Comparison of ENCODE assay signal across 8 cellular contexts in genomic region chr9:137302176-137303030, GRCh38. TPM values are rescaled to one million over a fixed set of nuclear protein-coding genes. Genes with fewer than 3 reads are reported as not detected.
DNase-seq lines count a peak whose midpoint lies in the region; ATAC-seq and TF ChIP-seq lines count a peak whose summit lies in the region.

Gene NRARP, minus strand, starts transcription at chr9:137302271. Its CDS starts 343 bp downstream, at chr9:137301928.

- H3K27me3 ChIP-seq in BE2C (no peaks in the 10 kb centered on the region), mesendoderm (ENCODE audit: insufficient read depth, low read length, poor library complexity) (peaks cover 2% of the 10 kb centered on the region)

- H3K27ac Mint-ChIP-seq in activated CD8-positive, alpha-beta T cell treated with anti-CD3 and anti-CD28 coated beads, Interleukin-2, amount 10 ng/mL, durations not matched to agents 7 days and 5 days, result no peak within 1 kb of the TSS
- H3K27ac Mint-ChIP-seq in effector memory CD8-positive, alpha-beta T cell, result no peak within 1 kb of the TSS

- peak; percentile 71 for ATAC-seq in HG03432 (IDR thresholded peaks at IDR 0.05; ENCODE audit: unreplicated experiment)
- peak; percentile 78 for ATAC-seq in activated CD8-positive, alpha-beta T cell treated with anti-CD3 and anti-CD28 coated beads, Interleukin-2, amount 10 ng/mL, durations not matched to agents 7 days and 5 days
- peak; percentile 89 for ATAC-seq in effector memory CD8-positive, alpha-beta T cell (replicated peaks)

- no peaks in the 10 kb centered on the region for H3K79me1 ChIP-seq in mesendoderm (ENCODE audit: low read length)

- peak within 1 kb of the TSS; percentile 73 for H3K56ac ChIP-seq in mesendoderm (ENCODE audit: low read length)

- no CpG with 5 or more reads among the region's 121 CpGs for WGBS in mesendoderm (ENCODE audit: extremely low coverage, insufficient coverage, low lambda C conversion rate)

- POLR2A ChIA-PET in activated CD8-positive, alpha-beta T cell treated with anti-CD3 and anti-CD28 coated beads, Interleukin-2, amount 10 ng/mL, durations not matched to agents 7 days and 5 days (lab: Charles Lee), result interaction anchor here (1.1 to 1.6 kb wide), 4 partner anchors 11 to 145 kb away, joined by 3 to 8 read pairs (median 6); no protein-coding TSS in a partner anchor

- DNase-seq in BE2C (peak; percentile 95), GM19238 (ENCODE audit: insufficient read length, low spot score) (peak; percentile 97), NCI-H82 (lab: John Stamatoyannopoulos, UW) (peak; percentile 93), mesendoderm (peak; percentile 80)
- peak; percentile 92 for DNase-seq in activated CD8-positive, alpha-beta T cell treated with anti-CD3 and anti-CD28 coated beads, Interleukin-2, amount 10 ng/mL, durations not matched to agents 7 days and 5 days
- DNase-seq in effector memory CD8-positive, alpha-beta T cell, result peak; percentile 72 to 86 (median 82)
- DNase-seq in stimulated activated CD8-positive, alpha-beta memory T cell treated with anti-CD3 and anti-CD28 coated beads, Interleukin-12 subunit alpha, Interleukin-12 subunit beta, amount 100 ng/mL, for 4 hours (ENCODE audit: low read depth), result peak; percentile 87

- peak within 1 kb of the TSS; percentile 63 for H3K9ac ChIP-seq in mesendoderm (ENCODE audit: low read length)

- peak within 1 kb of the TSS; percentile 68 for H3K4me3 ChIP-seq in BE2C (ENCODE audit: low read depth, low read length)
- H3K4me3 ChIP-seq in mesendoderm (ENCODE audit: low read length), result peak within 1 kb of the TSS; percentile 53

- no peak within 1 kb of the TSS for H2BK5ac ChIP-seq in mesendoderm (ENCODE audit: low read length)

- H3K23ac ChIP-seq in mesendoderm (ENCODE audit: low read length), result peak within 1 kb of the TSS; percentile 66

- H3K18ac ChIP-seq in mesendoderm (ENCODE audit: low read length), result peak within 1 kb of the TSS; percentile 2

- no peak within 1 kb of the TSS for H2BK120ac ChIP-seq in mesendoderm (ENCODE audit: low read depth, low read length)

- peaks cover 31% of the 10 kb centered on the region for H3K4me1 Mint-ChIP-seq in activated CD8-positive, alpha-beta T cell treated with anti-CD3 and anti-CD28 coated beads, Interleukin-2, amount 10 ng/mL, durations not matched to agents 7 days and 5 days (ENCODE audit: low read depth)
- H3K4me1 Mint-ChIP-seq in effector memory CD8-positive, alpha-beta T cell (ENCODE audit: low read depth in 2 of 2), result peaks cover 3 to 8% of the 10 kb centered on the region in 2 donors

- H2AK5ac ChIP-seq in mesendoderm (ENCODE audit: low read length), result no peak within 1 kb of the TSS

- no peak within 1 kb of the TSS for H3K27ac ChIP-seq in mesendoderm (ENCODE audit: low read depth, low read length)

- TF ChIP-seq CTCF in BE2C (IDR thresholded peaks at IDR 0.05; ENCODE audit: low read depth, low read length), result peak; percentile 50

- H3K36me3 Mint-ChIP-seq in activated CD8-positive, alpha-beta T cell treated with anti-CD3 and anti-CD28 coated beads, Interleukin-2, amount 10 ng/mL, durations not matched to agents 7 days and 5 days (ENCODE audit: low read depth), result no peaks in the 10 kb centered on the region
- peaks cover 5% of the 10 kb centered on the region for H3K36me3 Mint-ChIP-seq in effector memory CD8-positive, alpha-beta T cell (ENCODE audit: insufficient read depth)

- H3K4me3 Mint-ChIP-seq in activated CD8-positive, alpha-beta T cell treated with anti-CD3 and anti-CD28 coated beads, Interleukin-2, amount 10 ng/mL, durations not matched to agents 7 days and 5 days, result peak within 1 kb of the TSS; percentile 64
- peak within 1 kb of the TSS; percentile 57 to 65 for H3K4me3 Mint-ChIP-seq in effector memory CD8-positive, alpha-beta T cell

- H2BK15ac ChIP-seq in mesendoderm (replicated peaks; ENCODE audit: low read depth), result no peak within 1 kb of the TSS

- H3K4me2 ChIP-seq in mesendoderm (ENCODE audit: low read length), result peak within 1 kb of the TSS; percentile 81

- no peaks in the 10 kb centered on the region for H3K79me2 ChIP-seq in mesendoderm (ENCODE audit: control insufficient read depth, insufficient read depth, low read length)

- CTCF ChIA-PET in activated CD8-positive, alpha-beta T cell treated with anti-CD3 and anti-CD28 coated beads, Interleukin-2, amount 10 ng/mL, durations not matched to agents 7 days and 5 days (lab: Charles Lee), result interaction anchor here (0.6 to 2.2 kb wide), 12 partner anchors 11 to 235 kb away, joined by 3 to 12 read pairs (median 4); partner anchors contain the start of genes EXD3 and NOXA1

- H3K27me3 Mint-ChIP-seq in activated CD8-positive, alpha-beta T cell treated with anti-CD3 and anti-CD28 coated beads, Interleukin-2, amount 10 ng/mL, durations not matched to agents 7 days and 5 days (ENCODE audit: low read depth), result peaks cover 24% of the 10 kb centered on the region
- H3K27me3 Mint-ChIP-seq in effector memory CD8-positive, alpha-beta T cell, result peaks cover under 1 to 20% of the 10 kb centered on the region in 2 donors

- H3K4me1 ChIP-seq in BE2C, result no peaks in the 10 kb centered on the region; the same call in 1 of the 2 replicates
- peaks cover 12% of the 10 kb centered on the region for H3K4me1 ChIP-seq in mesendoderm (ENCODE audit: control insufficient read depth, low read depth, low read length)

- H3K36me3 ChIP-seq in BE2C (no peaks in the 10 kb centered on the region), mesendoderm (ENCODE audit: control insufficient read depth, insufficient read depth, low read length) (no peaks in the 10 kb centered on the region)

- no peak within 1 kb of the TSS for H3K4ac ChIP-seq in mesendoderm (ENCODE audit: low read depth, low read length)

- no peaks in the 10 kb centered on the region for H3K9me3 ChIP-seq in BE2C

- H4K5ac ChIP-seq in mesendoderm (ENCODE audit: low read length), result no peak within 1 kb of the TSS

- no peaks in the 10 kb centered on the region for H3K9me3 Mint-ChIP-seq in activated CD8-positive, alpha-beta T cell treated with anti-CD3 and anti-CD28 coated beads, Interleukin-2, amount 10 ng/mL, durations not matched to agents 7 days and 5 days (ENCODE audit: insufficient read depth)
- no peaks in the 10 kb centered on the region for H3K9me3 Mint-ChIP-seq in effector memory CD8-positive, alpha-beta T cell

- H4K8ac ChIP-seq in mesendoderm (ENCODE audit: low read depth, low read length), result no peak within 1 kb of the TSS

RNA-seq across cellular contexts. Expression of gene NRARP, which starts in this region (rescaled TPM):
- polyA plus RNA-seq in BE2C (2012; ENCODE audit: insufficient read depth, insufficient read length, low read depth), result 5.3 TPM
- 1 to 10 TPM; 1.4 to 1.5 TPM for total RNA-seq in activated CD8-positive, alpha-beta T cell treated with anti-CD3 and anti-CD28 coated beads, Interleukin-2, amount 10 ng/mL, durations not matched to agents 7 days and 5 days
- 4.0 TPM for polyA plus RNA-seq in mesendoderm (2013, experiment 1 of 2)
- polyA plus RNA-seq in mesendoderm (2013, experiment 2 of 2), result 4.5 TPM
